1 cellular context compared by ENCODE assay signal in genomic region chrX:110402855-110403230, GRCh38.
TF ChIP-seq lines count a peak whose summit lies in the region.

No MANE protein-coding gene starts in this region.

TF ChIP-seq in SK-N-SH, 30 proteins besides CTCF, POLR2A, EP300 and RAD21 (continued from another document):
- no peak for TF ChIP-seq REST (IDR thresholded peaks at IDR 0.05; ENCODE audit: low read depth, low read length)
- TF ChIP-seq FOSL2 (IDR thresholded peaks at IDR 0.05; ENCODE audit: borderline replicate concordance, low read depth): no peak
- TF ChIP-seq NRF1 (IDR thresholded peaks at IDR 0.05; ENCODE audit: low read depth, low read length): no peak
- TF ChIP-seq RXRA (IDR thresholded peaks at IDR 0.05; ENCODE audit: borderline replicate concordance, low read depth): no peak
- no peak for TF ChIP-seq MEF2A (IDR thresholded peaks at IDR 0.05; ENCODE audit: borderline replicate concordance, low read depth)
- no peak for TF ChIP-seq SMC3 (IDR thresholded peaks at IDR 0.05; ENCODE audit: low read depth, low read length)
- no peak for TF ChIP-seq NFIC (IDR thresholded peaks at IDR 0.05; ENCODE audit: borderline replicate concordance)
- no peak for TF ChIP-seq FOXJ3 (CRISPR knock-in tag; IDR thresholded peaks at IDR 0.05)
- TF ChIP-seq GABPA (IDR thresholded peaks at IDR 0.05; ENCODE audit: low read depth): no peak
- TF ChIP-seq MAX (IDR thresholded peaks at IDR 0.05; ENCODE audit: low read depth): no peak
- TF ChIP-seq TCF12 (IDR thresholded peaks at IDR 0.05): no peak
- TF ChIP-seq, protein P1, sequence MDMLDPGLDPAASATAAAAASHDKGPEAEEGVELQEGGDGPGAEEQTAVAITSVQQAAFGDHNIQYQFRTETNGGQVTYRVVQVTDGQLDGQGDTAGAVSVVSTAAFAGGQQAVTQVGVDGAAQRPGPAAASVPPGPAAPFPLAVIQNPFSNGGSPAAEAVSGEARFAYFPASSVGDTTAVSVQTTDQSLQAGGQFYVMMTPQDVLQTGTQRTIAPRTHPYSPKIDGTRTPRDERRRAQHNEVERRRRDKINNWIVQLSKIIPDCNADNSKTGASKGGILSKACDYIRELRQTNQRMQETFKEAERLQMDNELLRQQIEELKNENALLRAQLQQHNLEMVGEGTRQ (IDR thresholded peaks at IDR 0.05; ENCODE audit: borderline replicate concordance, low read depth, low read length): no peak
- TF ChIP-seq CHD2 (IDR thresholded peaks at IDR 0.05; ENCODE audit: low read length, partially characterized antibody): no peak
